Comparison of ENCODE assay signal across 16 cellular contexts in genomic region chr4:112898357-112899141, GRCh38.
DNase-seq lines count a peak whose midpoint lies in the region; ATAC-seq and TF ChIP-seq lines count a peak whose summit lies in the region.
"Had no signal": no experiment of that assay in that cellular context is flagged by ENCODE, and none has a peak within 500 bp of the region (broad histone marks: within the 10 kb centered on the region; RNA-seq: fewer than 3 reads in every experiment).

No MANE protein-coding gene starts in this region.

- CTCF ChIA-PET in MCF 10A (lab: Yijun Ruan, JAX) = interaction anchor here (1.4 kb wide), 1 partner anchor 53 kb away, joined by 3 read pairs; no protein-coding TSS in a partner anchor

- H3K27me3 ChIP-seq in breast epithelium (no peaks in the 10 kb centered on the region), uterus (no peaks in the 10 kb centered on the region)

- ATAC-seq in left lobe of liver = peak; percentile 69
- no peak for ATAC-seq in HG03280 (IDR thresholded peaks at IDR 0.05; ENCODE audit: unreplicated experiment)
- ATAC-seq: A549; activated CD8-positive, alpha-beta T cell treated with anti-CD3 and anti-CD28 coated beads for 36 hours had no signal

- H3K36me3 Mint-ChIP-seq in MCF 10A (ENCODE audit: insufficient read depth, unreplicated experiment) (no peaks in the 10 kb centered on the region), brain (peaks cover 12% of the 10 kb centered on the region)

- H3K4me1 Mint-ChIP-seq in MCF 10A (ENCODE audit: insufficient read depth, unreplicated experiment) (no peaks in the 10 kb centered on the region), brain (peaks cover 62% of the 10 kb centered on the region)

- no peak for TF ChIP-seq CTCF in MCF 10A (IDR thresholded peaks at IDR 0.05; ENCODE audit: unreplicated experiment)
- TF ChIP-seq CTCF in breast epithelium (IDR thresholded peaks at IDR 0.05) = no peak
- no peak for TF ChIP-seq CTCF in brain (conservative IDR thresholded peaks at IDR 0.05)
- TF ChIP-seq CTCF in uterus (IDR thresholded peaks at IDR 0.05) = no peak

- POLR2A ChIA-PET in MCF 10A (lab: Yijun Ruan, JAX) = no interaction called here

- intact Hi-C loops in MCF 10A (cut with micrococcal nuclease) = no loop called here
- intact Hi-C loops in breast epithelium (cut with DNase I; ENCODE audit: low total_unique reads) = no loop called here
- intact Hi-C loops in uterus (cut with DNase I; ENCODE audit: low total_unique reads) = no loop called here

- TF ChIP-seq POLR2A in breast epithelium (IDR thresholded peaks at IDR 0.05) = no peak
- no peak for TF ChIP-seq POLR2A in uterus (IDR thresholded peaks at IDR 0.05)

- DNase-seq in MCF 10A (ENCODE audit: unreplicated experiment) = peak; percentile 7
- no peak for DNase-seq in breast epithelium (ENCODE audit: low spot score in 2 of 2)
- no peak for DNase-seq in left lobe of liver (ENCODE audit: low spot score)
- DNase-seq in uterus = no peak
- DNase-seq in NCI-H2081 treated with DMSO at 0.1 percent for 48 hours (lab: John Stamatoyannopoulos, UW) = no peak
- DNase-seq in HK-2 (ENCODE audit: unreplicated experiment) = no peak
- DNase-seq: activated CD8-positive, alpha-beta T cell treated with anti-CD3 and anti-CD28 coated beads for 36 hours; activated gamma-delta T cell treated with Interleukin-2 at 50 U/mL for 16 hours; COR-L47; KG1; NCI-H1694; SIG-M5 had no signal

- H3K9me3 Mint-ChIP-seq in MCF 10A (ENCODE audit: unreplicated experiment) (no peaks in the 10 kb centered on the region), brain (peaks cover 0 to 3% (median 2%) of the 10 kb centered on the region in 5 experiments)
- H3K9me3 Mint-ChIP-seq: activated CD8-positive, alpha-beta T cell treated with anti-CD3 and anti-CD28 coated beads for 36 hours had no signal

- H3K27ac Mint-ChIP-seq in MCF 10A (ENCODE audit: low read depth, unreplicated experiment) (no peak overlapping the region), brain (peak overlapping the region in 3 of 5 experiments; percentile 51 to 68 (median 66))
- H3K27ac Mint-ChIP-seq: activated CD8-positive, alpha-beta T cell treated with anti-CD3 and anti-CD28 coated beads for 36 hours had no signal

- no TSS peak for BruUV-seq in MCF 10A (replicated peaks; lab: Mats Ljungman, UMichigan)

- H3K4me1 ChIP-seq in breast epithelium (no peaks in the 10 kb centered on the region), uterus (peaks cover 0 to 3% of the 10 kb centered on the region in 2 donors)
- H3K4me1 ChIP-seq: A549 had no signal

- H3K27me3 Mint-ChIP-seq in MCF 10A (ENCODE audit: insufficient read depth, unreplicated experiment) (no peaks in the 10 kb centered on the region), brain (peaks cover 3% of the 10 kb centered on the region)

- H3K9me3 ChIP-seq in breast epithelium (no peaks in the 10 kb centered on the region), uterus (no peaks in the 10 kb centered on the region)
- H3K9me3 ChIP-seq: A549 had no signal

- H3K27ac ChIP-seq in breast epithelium (no peak overlapping the region), uterus (peak overlapping the region; percentile 80 to 82)
- H3K27ac ChIP-seq: A549 had no signal

- H3K36me3 ChIP-seq in breast epithelium = no peaks in the 10 kb centered on the region
- H3K36me3 ChIP-seq in uterus = no peaks in the 10 kb centered on the region

- H3K4me3 ChIP-seq in breast epithelium (no peak overlapping the region), uterus (no peak overlapping the region)
- H3K4me3 ChIP-seq: A549, lung had no signal

- H3K4me3 Mint-ChIP-seq in MCF 10A (ENCODE audit: unreplicated experiment) (no peak overlapping the region), brain (no peak overlapping the region)
- H3K4me3 Mint-ChIP-seq: activated CD8-positive, alpha-beta T cell treated with anti-CD3 and anti-CD28 coated beads for 36 hours had no signal

Comparison
In these comparisons a context has a peak if more than half of its experiments do, and no peak if none do; other contexts are left out.
1. H3K27ac ChIP-seq: peak in uterus (2 of 2); none in breast epithelium (0 of 2).